ENCODE assay signal across 17 cellular contexts in genomic region chr6:166954118-166954713, GRCh38. TPM values are rescaled to one million over a fixed set of nuclear protein-coding genes. Genes with fewer than 3 reads are reported as not detected.
DNase-seq lines count a peak whose midpoint lies in the region; ATAC-seq and FAIRE-seq lines count a peak whose summit lies in the region.
"Had no signal": no experiment of that assay in that cellular context is flagged by ENCODE, and none has a peak within 500 bp of the region (broad histone marks: within the 10 kb centered on the region; RNA-seq: fewer than 3 reads in every experiment).

No MANE protein-coding gene starts in this region.

- no peaks in the 10 kb centered on the region for H3K9me3 ChIP-seq in small intestine (ENCODE audit: control insufficient read depth, low read depth)
- H3K9me3 ChIP-seq: ascending aorta, upper lobe of right lung had no signal

- H3K27ac ChIP-seq in small intestine (ENCODE audit: low read depth in 1 of 2, low read length in 1 of 2), result peak overlapping the region in 1 of 2 donors; percentile 14
- H3K27ac ChIP-seq: ascending aorta, upper lobe of right lung had no signal

- no peaks in the 10 kb centered on the region for H3K36me3 ChIP-seq in small intestine (ENCODE audit: control insufficient read depth in 2 of 2, insufficient read depth in 2 of 2, low read length in 2 of 2)
- H3K36me3 ChIP-seq: ascending aorta, upper lobe of right lung had no signal

- no peaks in the 10 kb centered on the region for H3K9me3 Mint-ChIP-seq in activated T-cell treated with anti-CD3 and anti-CD28 coated beads, Interleukin-2, amount 50 U/mL, for 4 hours
- H3K9me3 Mint-ChIP-seq in T-helper 2 cell treated with Interferon-gamma antibody and Interleukin-4, amounts not matched to agents 5 μg/mL and 100 μg/mL, for 36 hours, result no peaks in the 10 kb centered on the region
- H3K9me3 Mint-ChIP-seq in effector memory CD8-positive, alpha-beta T cell, result no peaks in the 10 kb centered on the region

- FAIRE-seq in small intestine (lab: Jason Lieb, UNC) (no peak), HTR-8/SVneo (lab: Jason Lieb, UNC) (no peak)

- no peaks in the 10 kb centered on the region for H3K27me3 ChIP-seq in small intestine (ENCODE audit: control insufficient read depth in 2 of 2, insufficient read depth in 2 of 2, low read length in 2 of 2)
- H3K27me3 ChIP-seq: ascending aorta, upper lobe of right lung had no signal

- no peak overlapping the region for H3K4me3 ChIP-seq in small intestine (ENCODE audit: low read depth in 1 of 2, low read length in 2 of 2)
- H3K4me3 ChIP-seq: ascending aorta, upper lobe of right lung had no signal

- no peak for ATAC-seq in activated T-cell treated with anti-CD3 and anti-CD28 coated beads, Interleukin-2, amount 50 U/mL, for 4 hours
- no peak for ATAC-seq in effector memory CD8-positive, alpha-beta T cell (replicated peaks)
- ATAC-seq: upper lobe of right lung had no signal

- peaks cover 4% of the 10 kb centered on the region for H3K36me3 Mint-ChIP-seq in activated T-cell treated with anti-CD3 and anti-CD28 coated beads, Interleukin-2, amount 50 U/mL, for 4 hours (ENCODE audit: insufficient read depth)
- H3K36me3 Mint-ChIP-seq in T-helper 2 cell treated with Interferon-gamma antibody and Interleukin-4, amounts not matched to agents 5 μg/mL and 100 μg/mL, for 36 hours (ENCODE audit: low read depth), result peaks cover 46% of the 10 kb centered on the region
- peaks cover 47% of the 10 kb centered on the region for H3K36me3 Mint-ChIP-seq in effector memory CD8-positive, alpha-beta T cell (ENCODE audit: insufficient read depth)

- peaks cover 80% of the 10 kb centered on the region for H3K4me1 Mint-ChIP-seq in activated T-cell treated with anti-CD3 and anti-CD28 coated beads, Interleukin-2, amount 50 U/mL, for 4 hours (ENCODE audit: low read depth)
- peaks cover 74% of the 10 kb centered on the region for H3K4me1 Mint-ChIP-seq in T-helper 2 cell treated with Interferon-gamma antibody and Interleukin-4, amounts not matched to agents 5 μg/mL and 100 μg/mL, for 36 hours (ENCODE audit: low read depth)
- peaks cover 66 to 71% of the 10 kb centered on the region in 2 donors for H3K4me1 Mint-ChIP-seq in effector memory CD8-positive, alpha-beta T cell (ENCODE audit: low read depth in 2 of 2)

- DNase-seq in activated T-cell treated with anti-CD3 and anti-CD28 coated beads, Interleukin-2, amount 50 U/mL, for 4 hours, result no peak
- DNase-seq in activated T-cell treated with anti-CD3 and anti-CD28 coated beads, Interleukin-2, amount 50 U/mL, for 1 hour, result no peak
- no peak for DNase-seq in T-helper 2 cell treated with Interferon-gamma antibody and Interleukin-4, amounts not matched to agents 5 μg/mL and 100 μg/mL, for 36 hours (ENCODE audit: low spot score)
- DNase-seq in effector memory CD8-positive, alpha-beta T cell, result no peak
- peak; percentile 33 for DNase-seq in small intestine
- no peak for DNase-seq in nucleus accumbens (lab: John Stamatoyannopoulos, UW)
- DNase-seq in GOT3 (lab: John Stamatoyannopoulos, UW), result no peak
- DNase-seq in HTR-8/SVneo (ENCODE audit: insufficient read length, low spot score), result no peak
- DNase-seq: ACHN; DMS153; mesenchymal stem cell; NCI-H1694; NCI-H774; stimulated activated CD4-positive, alpha-beta T cell treated with anti-CD3 and anti-CD28 coated beads, Interleukin-2, amount 100 ng/mL, for 24 hours; T1000; upper lobe of right lung had no signal

- WGBS in small intestine, 3 donors, result 92 to 98% (median 92%) methylated on average over 6 of the region's 6 CpGs

- no peaks in the 10 kb centered on the region for H3K27me3 Mint-ChIP-seq in activated T-cell treated with anti-CD3 and anti-CD28 coated beads, Interleukin-2, amount 50 U/mL, for 4 hours (ENCODE audit: low read depth)
- H3K27me3 Mint-ChIP-seq in T-helper 2 cell treated with Interferon-gamma antibody and Interleukin-4, amounts not matched to agents 5 μg/mL and 100 μg/mL, for 36 hours (ENCODE audit: low read depth), result no peaks in the 10 kb centered on the region
- H3K27me3 Mint-ChIP-seq in effector memory CD8-positive, alpha-beta T cell, result no peaks in the 10 kb centered on the region

- peaks cover 0 to 2% of the 10 kb centered on the region in 2 donors for H3K4me1 ChIP-seq in small intestine (ENCODE audit: control insufficient read depth in 2 of 2, insufficient read depth in 1 of 2, low read depth in 1 of 2, low read length in 1 of 2)

- peak overlapping the region; percentile 100 for H3K27ac Mint-ChIP-seq in T-helper 2 cell treated with Interferon-gamma antibody and Interleukin-4, amounts not matched to agents 5 μg/mL and 100 μg/mL, for 36 hours
- peak overlapping the region in 1 of 2 donors; percentile 98 for H3K27ac Mint-ChIP-seq in effector memory CD8-positive, alpha-beta T cell

- peak overlapping the region; percentile 90 for H3K4me3 Mint-ChIP-seq in activated T-cell treated with anti-CD3 and anti-CD28 coated beads, Interleukin-2, amount 50 U/mL, for 4 hours
- peak overlapping the region; percentile 96 for H3K4me3 Mint-ChIP-seq in T-helper 2 cell treated with Interferon-gamma antibody and Interleukin-4, amounts not matched to agents 5 μg/mL and 100 μg/mL, for 36 hours
- peak overlapping the region; percentile 81 to 83 for H3K4me3 Mint-ChIP-seq in effector memory CD8-positive, alpha-beta T cell

RNA-seq across cellular contexts. Expression of gene RNASET2, which starts 2.1 kb away (rescaled TPM):
- total RNA-seq in activated T-cell treated with anti-CD3 and anti-CD28 coated beads, Interleukin-2, amount 50 U/mL, for 4 hours, result 10 to 100 TPM; 43.7 to 67.3 (median 49.4) TPM
- polyA plus RNA-seq in small intestine, result 10 to 100 TPM; 25.7 to 41.9 (median 41.3) TPM

RNA-seq across cellular contexts. Expression of gene CEP43, which starts 45.0 kb away (rescaled TPM):
- 10 to 100 TPM; 19.5 to 20.2 (median 19.5) TPM for total RNA-seq in activated T-cell treated with anti-CD3 and anti-CD28 coated beads, Interleukin-2, amount 50 U/mL, for 4 hours
- polyA plus RNA-seq in small intestine, result 10 to 100 TPM in 2 of 3 donors, 1 to 10 TPM in 1; 8.4 to 23.5 (median 13.2) TPM
